ENCODE assay signal across 17 cellular contexts in the genomic region with DNA sequence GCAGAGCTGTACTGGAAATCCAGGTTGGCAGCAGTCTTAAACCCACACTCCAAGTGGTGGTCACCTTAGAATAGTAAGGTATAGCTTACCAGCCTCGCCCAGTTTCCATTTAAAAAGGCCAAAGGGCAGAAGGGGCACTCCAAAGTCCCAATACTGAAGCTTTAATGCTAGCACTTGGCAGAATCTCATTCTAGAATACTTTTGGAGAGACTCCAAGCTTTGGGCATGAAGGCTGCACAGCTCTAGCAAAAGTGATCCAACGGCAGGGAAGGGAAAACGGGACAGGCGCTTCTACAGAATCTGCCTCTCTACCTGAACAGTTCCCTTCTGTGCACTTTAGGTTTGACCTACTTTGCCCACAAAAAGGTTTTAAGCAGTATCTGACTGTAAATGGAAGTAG. TPM values are rescaled to one million over a fixed set of nuclear protein-coding genes. Genes with fewer than 3 reads are reported as not detected.
DNase-seq lines count a peak whose midpoint lies in the region; ATAC-seq and TF ChIP-seq lines count a peak whose summit lies in the region.
"Had no signal": no experiment of that assay in that cellular context is flagged by ENCODE, and none has a peak within 500 bp of the region (broad histone marks: within the 10 kb centered on the region; RNA-seq: fewer than 3 reads in every experiment).

No MANE protein-coding gene starts in this region.

- peaks cover 50 to 97% (median 91%) of the 10 kb centered on the region in 4 donors for H3K4me1 ChIP-seq in esophagus muscularis mucosa
- H3K4me1 ChIP-seq in neutrophil (ENCODE audit: control insufficient read depth in 1 of 2, insufficient read depth in 1 of 2, low read depth in 1 of 2, low read length in 1 of 2) = peaks cover 29 to 42% of the 10 kb centered on the region in 2 experiments
- peaks cover 2% of the 10 kb centered on the region for H3K4me1 ChIP-seq in urinary bladder (ENCODE audit: insufficient read depth)

- 85% methylated on average over 4 of the region's 4 CpGs for WGBS in esophagus muscularis mucosa
- 79% methylated on average over 4 of the region's 4 CpGs for WGBS in urinary bladder

- TF ChIP-seq EP300 in esophagus muscularis mucosa (IDR thresholded peaks at IDR 0.05) = no peak

- H3K4me3 ChIP-seq in esophagus muscularis mucosa (no peak overlapping the region), neutrophil (ENCODE audit: low read depth in 1 of 2, low read length in 1 of 2) (no peak overlapping the region), urinary bladder (ENCODE audit: low read depth, low read length) (no peak overlapping the region)
- H3K4me3 ChIP-seq: HAP-1, K562 had no signal

- intact Hi-C loops in esophagus muscularis mucosa (cut with DNase I) = no loop called here

- H3K9me3 ChIP-seq in esophagus muscularis mucosa (no peaks in the 10 kb centered on the region), neutrophil (no peaks in the 10 kb centered on the region)
- H3K9me3 ChIP-seq: HAP-1 had no signal

- no peak for TF ChIP-seq POLR2A in esophagus muscularis mucosa (IDR thresholded peaks at IDR 0.05; ENCODE audit: low read depth)

- no peak for ATAC-seq in HG03521 (IDR thresholded peaks at IDR 0.05; ENCODE audit: unreplicated experiment)
- ATAC-seq: activated T-helper 17 cell treated with anti-CD3 and anti-CD28 coated beads, Interleukin-2, amount 50 U/mL, for 72 hours; K562; stimulated activated memory B cell treated with anti-CD40 and anti-IgM and Interleukin-4, amounts not matched to agents 10 μg/mL and 1 μg/mL and 100 μg/mL, for 72 hours had no signal

- H3K27ac ChIP-seq in esophagus muscularis mucosa (replicated peaks in 1 of 4) (peak overlapping the region; percentile 46 to 77 (median 55)), neutrophil (peak overlapping the region; percentile 56), urinary bladder (ENCODE audit: low read depth) (peak overlapping the region; percentile 14)

- TF ChIP-seq CTCF in esophagus muscularis mucosa (IDR thresholded peaks at IDR 0.05) (no peak), neutrophil (IDR thresholded peaks at IDR 0.05) (no peak)

- DNase-seq in NCI-H2196 (lab: John Stamatoyannopoulos, UW; ENCODE audit: unreplicated experiment) (peak; percentile 13), NCI-H2196 treated with DMSO at 0.1 percent for 48 hours (lab: John Stamatoyannopoulos, UW; ENCODE audit: unreplicated experiment) (no peak), esophagus muscularis mucosa (ENCODE audit: extremely low spot score) (no peak), NCI-H510A treated with DMSO at 0.1 percent for 48 hours (lab: John Stamatoyannopoulos, UW) (no peak), SW 1271 (lab: John Stamatoyannopoulos, UW) (no peak)
- DNase-seq: 8988T; activated CD4-positive, alpha-beta memory T cell treated with anti-CD3 and anti-CD28 coated beads for 36 hours; amygdala; mesendoderm; NCI-H1105 treated with DMSO at 0.1 percent for 48 hours had no signal

- no peaks in the 10 kb centered on the region for H3K36me3 ChIP-seq in esophagus muscularis mucosa
- H3K36me3 ChIP-seq in neutrophil = no peaks in the 10 kb centered on the region
- no peaks in the 10 kb centered on the region for H3K36me3 ChIP-seq in urinary bladder (ENCODE audit: insufficient read depth)
- H3K36me3 ChIP-seq: HAP-1 had no signal

- H3K27me3 ChIP-seq in esophagus muscularis mucosa (no peaks in the 10 kb centered on the region), neutrophil (no peaks in the 10 kb centered on the region)

RNA-seq across cellular contexts. Expression of gene SMURF1, which starts 19.7 kb away (rescaled TPM):
- total RNA-seq in esophagus muscularis mucosa (10 to 100 TPM; 19.1 to 27.4 (median 23.9) TPM), urinary bladder (19.7 TPM)
- polyA plus RNA-seq in urinary bladder = 11.6 TPM
